10 cellular contexts compared by ENCODE assay signal in genomic region chr17:75013077-75013391, GRCh38. TPM values are rescaled to one million over a fixed set of nuclear protein-coding genes. Genes with fewer than 3 reads are reported as not detected.
DNase-seq lines count a peak whose midpoint lies in the region; FAIRE-seq and TF ChIP-seq lines count a peak whose summit lies in the region.
"Had no signal": no experiment of that assay in that cellular context is flagged by ENCODE, and none has a peak within 500 bp of the region (broad histone marks: within the 10 kb centered on the region; RNA-seq: fewer than 3 reads in every experiment).

No MANE protein-coding gene starts in this region.

- H3K4me1 ChIP-seq in kidney (ENCODE audit: control insufficient read depth in 1 of 2, insufficient read depth in 1 of 2, low read depth in 1 of 2, low read length in 2 of 2): peaks cover 9 to 16% of the 10 kb centered on the region in 2 donors

- H3K4me3 Mint-ChIP-seq in activated naive CD8-positive, alpha-beta T cell: peak overlapping the region; percentile 91

- peaks cover 34% of the 10 kb centered on the region for H3K4me1 Mint-ChIP-seq in activated naive CD8-positive, alpha-beta T cell (ENCODE audit: low read depth)

- no peaks in the 10 kb centered on the region for H3K9me3 ChIP-seq in kidney (ENCODE audit: control insufficient read depth in 1 of 2, low read length in 2 of 2)

- H3K9me3 Mint-ChIP-seq in activated naive CD8-positive, alpha-beta T cell (ENCODE audit: low read depth): no peaks in the 10 kb centered on the region

- peaks cover 12% of the 10 kb centered on the region for H3K36me3 Mint-ChIP-seq in activated naive CD8-positive, alpha-beta T cell

- no peaks in the 10 kb centered on the region for H3K27me3 Mint-ChIP-seq in activated naive CD8-positive, alpha-beta T cell

- H3K36me3 ChIP-seq in kidney (ENCODE audit: control insufficient read depth in 1 of 2, insufficient read depth in 2 of 2, low read length in 2 of 2): peaks cover 4 to 5% of the 10 kb centered on the region in 2 donors

- TF ChIP-seq CTCF in kidney (IDR thresholded peaks at IDR 0.05; ENCODE audit: borderline replicate concordance, extremely low read depth, insufficient read depth): no peak

- FAIRE-seq in kidney (lab: Jason Lieb, UNC) (no peak), RCC 7860 (lab: Jason Lieb, UNC) (no peak)
- FAIRE-seq: A204.1 had no signal

- DNase-seq in DMS79 treated with DMSO at 0.1 percent for 48 hours (lab: John Stamatoyannopoulos, UW) (peak; percentile 43), DMS79 (lab: John Stamatoyannopoulos, UW) (no peak), kidney (no peak), superior temporal gyrus (ENCODE audit: extremely low spot score) (peak; percentile 61), GOT3 (lab: John Stamatoyannopoulos, UW) (no peak), RCC 7860 (ENCODE audit: low spot score) (no peak), NCI-H748 treated with DMSO at 0.1 percent for 48 hours (lab: John Stamatoyannopoulos, UW) (no peak)
- DNase-seq: NCI-H1417 treated with DMSO at 0.1 percent for 48 hours had no signal

- peak overlapping the region; percentile 80 to 82 for H3K9ac ChIP-seq in kidney (ENCODE audit: low read length in 2 of 2)

- H3K4me3 ChIP-seq in kidney (ENCODE audit: low read length in 2 of 2): peak overlapping the region; percentile 87 to 92

- peak overlapping the region; percentile 66 to 76 for H3K27ac ChIP-seq in kidney (ENCODE audit: low read depth in 2 of 2, low read length in 2 of 2)

- peak overlapping the region; percentile 93 for H3K27ac Mint-ChIP-seq in activated naive CD8-positive, alpha-beta T cell

- intact Hi-C loops in kidney (cut with DNase I): no loop called here

RNA-seq across cellular contexts. Expression of gene MRPL58, which starts 0.6 kb away (rescaled TPM):
- total RNA-seq in kidney: 23.1 TPM
- polyA plus RNA-seq in kidney (ENCODE audit: insufficient read depth, low read depth, low replicate concordance): 84.5 TPM

RNA-seq across cellular contexts. Expression of gene CDR2L, which starts 25.6 kb away (rescaled TPM):
- total RNA-seq in kidney: 29.3 TPM
- polyA plus RNA-seq in kidney (ENCODE audit: insufficient read depth, low read depth, low replicate concordance): 12.5 TPM

RNA-seq across cellular contexts. Expression of gene ATP5PD, which starts 33.7 kb away (rescaled TPM):
- 261 TPM for total RNA-seq in kidney
- polyA plus RNA-seq in kidney (ENCODE audit: insufficient read depth, low read depth, low replicate concordance): 916 TPM

RNA-seq across cellular contexts. Expression of gene KCTD2, which starts 34.0 kb away (rescaled TPM):
- total RNA-seq in kidney: 30.2 TPM
- 26.0 TPM for polyA plus RNA-seq in kidney (ENCODE audit: insufficient read depth, low read depth, low replicate concordance)

RNA-seq across cellular contexts. Expression of gene HID1, which starts 40.5 kb away (rescaled TPM):
- 32.6 TPM for total RNA-seq in kidney
- polyA plus RNA-seq in kidney (ENCODE audit: insufficient read depth, low read depth, low replicate concordance): 13.6 TPM

Comparison
In these comparisons a context has a peak if more than half of its experiments do, and no peak if none do; other contexts are left out.
1. DNase-seq: peak in DMS79 treated with DMSO at 0.1 percent for 48 hours (single experiment) and superior temporal gyrus (single experiment); none in DMS79 (single experiment), kidney (single experiment), GOT3 (single experiment), RCC 7860 (single experiment) and NCI-H748 treated with DMSO at 0.1 percent for 48 hours (single experiment).